In genomic region chr10:8978100-8978499, GRCh38 we compare ENCODE assay signal across 20 cellular contexts.
"Had no signal": no experiment of that assay in that cellular context is flagged by ENCODE, and none has a peak within 500 bp of the region (broad histone marks: within the 10 kb centered on the region; RNA-seq: fewer than 3 reads in every experiment).

No MANE protein-coding gene starts in this region.

- H3K9me3 ChIP-seq: MG63, SJCRH30 had no signal

- H3K4me1 ChIP-seq: SJCRH30 had no signal

- H3K4me2 ChIP-seq: KMS-11 had no signal

- H3K27me3 ChIP-seq: MG63, SJCRH30 had no signal

- H3K36me3 ChIP-seq: MG63, SJCRH30 had no signal

- ATAC-seq: K562, Right ventricle myocardium inferior, SK-N-SH treated with all-trans-retinoic acid at 6 μM for 48 hours had no signal

- H3K9ac ChIP-seq: KMS-11 had no signal

- DNase-seq: MG63, NCI-H1092, NCI-H1105 treated with DMSO at 0.1 percent for 48 hours, NCI-H1417 treated with DMSO at 0.1 percent for 48 hours, NCI-H146, NCI-H1694 treated with DMSO at 0.1 percent for 48 hours, NCI-H1930, NCI-H2081, NCI-H2107, NCI-H2227 treated with DMSO at 0.1 percent for 48 hours, NCI-H524, NCI-H526 treated with DMSO at 0.1 percent for 48 hours, NCI-H748 treated with DMSO at 0.1 percent for 48 hours, RPMI8226, SHP77 treated with DMSO at 0.1 percent for 48 hours, SJCRH30 had no signal

- H3K27ac ChIP-seq: KMS-11, SJCRH30 had no signal

- H3K4me3 ChIP-seq: K562, MG63, SJCRH30 had no signal
